ENCODE assay signal across 8 cellular contexts in genomic region chr2:206084870-206085741, GRCh38. TPM values are rescaled to one million over a fixed set of nuclear protein-coding genes. Genes with fewer than 3 reads are reported as not detected.
DNase-seq lines count a peak whose midpoint lies in the region; ATAC-seq lines count a peak whose summit lies in the region.

No MANE protein-coding gene starts in this region.

- H3K4me3 ChIP-seq in duodenal mucosa (ENCODE audit: low read depth in 1 of 2, low read length in 2 of 2), result peak overlapping the region; percentile 81 to 90

- no peaks in the 10 kb centered on the region for H3K27me3 Mint-ChIP-seq in IgD-negative memory B cell

- peaks cover 9 to 13% of the 10 kb centered on the region in 2 donors for H3K4me1 ChIP-seq in duodenal mucosa (ENCODE audit: control insufficient read depth in 1 of 2, insufficient read depth in 2 of 2, low read length in 2 of 2)

- H3K36me3 ChIP-seq in duodenal mucosa (ENCODE audit: control insufficient read depth in 1 of 2, insufficient read depth in 2 of 2, low read length in 2 of 2), result peaks cover 0 to 1% of the 10 kb centered on the region in 2 donors

- peak overlapping the region; percentile 86 to 100 for H3K9ac ChIP-seq in duodenal mucosa (ENCODE audit: low read depth in 1 of 2, low read length in 2 of 2)

- H3K36me3 Mint-ChIP-seq in IgD-negative memory B cell, result peaks cover 1% of the 10 kb centered on the region

- H3K27ac ChIP-seq in duodenal mucosa (ENCODE audit: low read depth, low read length), result peak overlapping the region; percentile 92

- H3K9me3 ChIP-seq in duodenal mucosa (ENCODE audit: control insufficient read depth in 1 of 2, low read length in 2 of 2), result no peaks in the 10 kb centered on the region

- H3K9me3 Mint-ChIP-seq in IgD-negative memory B cell, result no peaks in the 10 kb centered on the region

- peak overlapping the region; percentile 93 to 99 (median 98) for H3K4me3 Mint-ChIP-seq in IgD-negative memory B cell

- peak overlapping the region; percentile 96 to 100 (median 99) for H3K27ac Mint-ChIP-seq in IgD-negative memory B cell

- peaks cover 31 to 41% (median 36%) of the 10 kb centered on the region in 3 donors for H3K4me1 Mint-ChIP-seq in IgD-negative memory B cell

- DNase-seq in GM03348 (ENCODE audit: low spot score), result peak; percentile 73
- peak; percentile 14 to 42 for DNase-seq in activated CD4-positive, alpha-beta T cell treated with anti-CD3 and anti-CD28 coated beads, Interleukin-2, amount 50 U/mL, for 24 hours (ENCODE audit: low read depth in 1 of 2, low spot score in 1 of 2)
- peak; percentile 26 to 53 for DNase-seq in lung microvascular endothelial cell (ENCODE audit: low read depth in 2 of 2)
- peak; percentile 6 to 26 for DNase-seq in stimulated activated CD8-positive, alpha-beta memory T cell treated with anti-CD3 and anti-CD28 coated beads, Interleukin-15, amount 100 ng/mL, for 48 hours (ENCODE audit: low read depth in 2 of 2)
- DNase-seq in KG1 (lab: John Stamatoyannopoulos, UW), result no peak

- ATAC-seq in GM21576 (IDR thresholded peaks at IDR 0.05; ENCODE audit: unreplicated experiment), result peak; percentile 23

- H3K27me3 ChIP-seq in duodenal mucosa (ENCODE audit: control insufficient read depth in 1 of 2, insufficient read depth in 2 of 2, low read length in 2 of 2), result no peaks in the 10 kb centered on the region

RNA-seq across cellular contexts. Expression of gene INO80D, which starts 0.9 kb away (rescaled TPM):
- 12.0 TPM for polyA plus RNA-seq in IgD-negative memory B cell
- total RNA-seq in lung microvascular endothelial cell, result 4.6 and 6.5 TPM in 2 replicates
